19 cellular contexts compared by ENCODE assay signal in the genomic region with DNA sequence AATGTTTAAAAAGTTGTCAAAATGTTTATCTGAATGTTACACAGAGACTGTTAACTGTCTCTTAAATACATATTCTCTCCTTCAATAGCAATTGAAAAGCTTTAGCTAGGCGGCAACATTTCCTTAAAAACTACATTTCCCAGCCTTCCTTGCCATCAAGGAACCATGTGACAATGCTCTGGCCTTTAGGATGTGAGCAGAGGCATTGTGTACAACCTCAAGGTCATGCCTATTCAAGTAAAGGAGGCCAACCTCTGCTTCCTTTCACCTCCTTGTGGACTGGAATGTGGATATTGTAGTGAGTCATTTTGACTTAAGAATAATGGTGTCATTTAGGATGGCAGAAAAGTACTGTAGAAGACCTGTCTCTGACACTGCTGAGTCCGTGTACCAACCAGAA. TPM values are rescaled to one million over a fixed set of nuclear protein-coding genes. Genes with fewer than 3 reads are reported as not detected.
A peak's percentile ranks its signal among the peaks of the same experiment; 100 is the strongest.
DNase-seq lines count a peak whose midpoint lies in the region; ATAC-seq and TF ChIP-seq lines count a peak whose summit lies in the region.
"Had no signal": no experiment of that assay in that cellular context is flagged by ENCODE, and none has a peak within 500 bp of the region (broad histone marks: within the 10 kb centered on the region; RNA-seq: fewer than 3 reads in every experiment).

No MANE protein-coding gene starts in this region.

- H3K27ac ChIP-seq in HCT116 (ENCODE audit: low read depth, low read length) (no peak overlapping the region), hepatocyte (peak overlapping the region; percentile 18), vagina (no peak overlapping the region)
- H3K27ac ChIP-seq: RWPE1 had no signal

- no peak overlapping the region for H3K9ac ChIP-seq in HCT116 (ENCODE audit: low read length)
- H3K9ac ChIP-seq: parathyroid adenoma had no signal

- H3K9me2 ChIP-seq in HCT116 (ENCODE audit: insufficient read depth) (no peaks in the 10 kb centered on the region), hepatocyte (replicated peaks; ENCODE audit: insufficient read depth) (no peaks in the 10 kb centered on the region)

- in situ Hi-C loops in Caki2 (cut with HindIII; ENCODE audit: low pct_unique_long_range_greater_than_20kb, low sequenced_read_pairs): no loop called here

- H3K79me2 ChIP-seq in HCT116 (ENCODE audit: insufficient read depth, low read length): no peaks in the 10 kb centered on the region
- no peaks in the 10 kb centered on the region for H3K79me2 ChIP-seq in hepatocyte
- H3K79me2 ChIP-seq: parathyroid adenoma had no signal

- BruUV-seq in HCT116 (replicated peaks; lab: Mats Ljungman, UMichigan): no TSS peak

- H3K27me3 ChIP-seq in HCT116 (ENCODE audit: insufficient read depth, low read length) (no peaks in the 10 kb centered on the region), hepatocyte (no peaks in the 10 kb centered on the region), vagina (no peaks in the 10 kb centered on the region)

- no peak for TF ChIP-seq RAD21 in HCT116 (IDR thresholded peaks at IDR 0.05; ENCODE audit: low read depth)

- RAD21 ChIA-PET in HCT116 (lab: Charles Lee; ENCODE audit: low non-redundant PET in 1 of 2, low total read pairs in 2 of 2, uncharacterized antibody in 2 of 2, unreplicated experiment in 2 of 2): no interaction called here

- 87% methylated on average over 2 of the region's 2 CpGs for WGBS in hepatocyte (ENCODE audit: low lambda C conversion rate, missing lambda C conversion rate)

- intact Hi-C loops in HCT116 (cut with micrococcal nuclease) (no loop called here), vagina (cut with DNase I) (no loop called here)

- H3K4me3 ChIP-seq in HCT116 (replicated peaks in 1 of 2; ENCODE audit: low read depth in 1 of 2, low read length in 2 of 2) (no peak overlapping the region), hepatocyte (no peak overlapping the region), vagina (no peak overlapping the region)

- CTCF ChIA-PET in HCT116 (lab: Charles Lee): no interaction called here

- H3K4me2 ChIP-seq in HCT116 (ENCODE audit: low read length) (no peak overlapping the region), hepatocyte (no peak overlapping the region)

- H3K36me3 ChIP-seq in HCT116 (ENCODE audit: control insufficient read depth in 1 of 2, insufficient read depth in 2 of 2, low read length in 2 of 2): no peaks in the 10 kb centered on the region
- H3K36me3 ChIP-seq in hepatocyte (replicated peaks; ENCODE audit: insufficient read depth, low read depth): no peaks in the 10 kb centered on the region
- H3K36me3 ChIP-seq in vagina: no peaks in the 10 kb centered on the region

- POLR2A ChIA-PET in HCT116 (lab: Charles Lee): no interaction called here

- DNase-seq in Caki2 (ENCODE audit: low read depth): peak; percentile 27
- peak; percentile 7 for DNase-seq in HCT116 (ENCODE audit: low read depth, low spot score)
- peak; percentile 19 for DNase-seq in RKO (ENCODE audit: low spot score)
- DNase-seq in hepatocyte (ENCODE audit: low spot score): no peak
- no peak for DNase-seq in vagina (ENCODE audit: extremely low spot score in 2 of 2)
- DNase-seq in putamen (ENCODE audit: low spot score): no peak
- DNase-seq in SW 1271 (lab: John Stamatoyannopoulos, UW): no peak
- DNase-seq in DMS153 treated with DMSO at 0.1 percent for 48 hours (lab: John Stamatoyannopoulos, UW; ENCODE audit: unreplicated experiment): no peak
- DNase-seq: activated CD4-positive, alpha-beta T cell treated with anti-CD3 and anti-CD28 coated beads for 1 hour; activated gamma-delta T cell treated with Interleukin-2 at 50 U/mL for 16 hours; Caco-2; cortex of kidney; kidney glomerular epithelial cell; NCI-H1105; NCI-H2171; NCI-H82 had no signal

- TF ChIP-seq POLR2A in HCT116 (IDR thresholded peaks at IDR 0.05; ENCODE audit: borderline replicate concordance, extremely low read depth, insufficient read depth, insufficient read length): no peak
- TF ChIP-seq POLR2A in vagina (IDR thresholded peaks at IDR 0.05): no peak

- ATAC-seq in HCT116: peak; percentile 72

- H4K20me1 ChIP-seq in HCT116 (ENCODE audit: insufficient read depth) (no peaks in the 10 kb centered on the region), hepatocyte (ENCODE audit: insufficient read depth, poor library complexity, severe bottlenecking) (no peaks in the 10 kb centered on the region)

- H3K4me1 ChIP-seq in HCT116 (ENCODE audit: control insufficient read depth in 1 of 2, insufficient read depth in 2 of 2, low read length in 2 of 2) (peaks cover 0 to 3% of the 10 kb centered on the region in 2 experiments; a peak in 1 of 4 replicates), hepatocyte (ENCODE audit: insufficient read depth) (no peaks in the 10 kb centered on the region), vagina (no peaks in the 10 kb centered on the region)
- H3K4me1 ChIP-seq: Caco-2 had no signal

- TF ChIP-seq CTCF in HCT116 (IDR thresholded peaks at IDR 0.05 in 2 of 3, conservative IDR thresholded peaks at IDR 0.05 in 1 of 3; ENCODE audit: borderline replicate concordance in 1 of 3, insufficient read depth in 1 of 3, low read depth in 2 of 3, low read length in 2 of 3) (no peak), hepatocyte (IDR thresholded peaks at IDR 0.05; ENCODE audit: poor library complexity) (no peak), vagina (IDR thresholded peaks at IDR 0.05) (no peak)

- no peaks in the 10 kb centered on the region for H3K9me3 ChIP-seq in HCT116 (ENCODE audit: control insufficient read depth in 1 of 2, insufficient read depth in 1 of 2, low read depth in 1 of 2, low read length in 2 of 2)
- no peaks in the 10 kb centered on the region for H3K9me3 ChIP-seq in hepatocyte (ENCODE audit: low read depth)
- no peaks in the 10 kb centered on the region for H3K9me3 ChIP-seq in vagina
- H3K9me3 ChIP-seq: Caco-2 had no signal

- H2AFZ ChIP-seq in HCT116 (ENCODE audit: low read depth, low read length, poor library complexity, severe bottlenecking) (peak overlapping the region; percentile 37), hepatocyte (no peak overlapping the region)

TF ChIP-seq in HCT116, 20 proteins besides CTCF, POLR2A, EP300 and RAD21:
- no peak for TF ChIP-seq SP1 (IDR thresholded peaks at IDR 0.05; ENCODE audit: low read depth)
- no peak for TF ChIP-seq EGR1 (IDR thresholded peaks at IDR 0.05; ENCODE audit: low read depth)
- no peak for TF ChIP-seq CEBPB (IDR thresholded peaks at IDR 0.05; ENCODE audit: low read depth)
- TF ChIP-seq ZNF274 (IDR thresholded peaks at IDR 0.05; ENCODE audit: low read depth, low read length): no peak

RNA-seq across cellular contexts. Expression of gene MROH2B, which starts 23.7 kb away (rescaled TPM):
- not detected in 2 replicates for total RNA-seq in Caki2 (2014; rRNA removed; shearing (Covaris generic); ENCODE audit: low replicate concordance)
- total RNA-seq in HCT116 (2021; ENCODE audit: unreplicated experiment): not detected
- not detected in 2 replicates for polyA plus RNA-seq in HCT116 (2012)
- total RNA-seq in hepatocyte: not detected in 2 replicates
- polyA plus RNA-seq in hepatocyte: not detected in 2 replicates
- total RNA-seq in vagina: not detected
- total RNA-seq: Caco-2, epithelial cell of proximal tubule had no signal

Comparison
In these comparisons a context has a peak if more than half of its experiments do, and no peak if none do; other contexts are left out.
1. DNase-seq: peak in Caki2 (single experiment), HCT116 (single experiment) and RKO (single experiment); none in hepatocyte (single experiment), vagina (0 of 2), putamen (single experiment), SW 1271 (0 of 2) and DMS153 treated with DMSO at 0.1 percent for 48 hours (single experiment).